In the genomic region with DNA sequence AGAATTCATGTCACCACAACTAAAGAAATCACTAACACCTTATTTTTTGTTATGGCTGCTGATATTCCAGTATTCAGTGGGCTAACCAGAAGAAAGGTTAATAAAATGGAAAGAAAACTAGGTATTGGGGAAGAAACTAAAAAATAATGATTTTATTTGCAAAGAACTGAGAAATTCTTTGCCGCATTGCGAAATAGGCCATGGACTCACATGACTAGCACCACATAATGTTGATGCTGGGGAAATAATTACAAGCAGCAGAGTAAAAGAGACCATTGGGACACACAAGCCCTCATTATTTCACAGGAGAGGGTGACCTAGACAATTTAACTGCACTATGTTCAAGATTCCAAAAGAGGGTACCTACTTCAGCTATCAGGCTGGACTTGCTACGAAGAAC, we compare ENCODE assay signal across 22 cellular contexts.
"Had no signal": no experiment of that assay in that cellular context is flagged by ENCODE, and none has a peak within 500 bp of the region (broad histone marks: within the 10 kb centered on the region; RNA-seq: fewer than 3 reads in every experiment).

No MANE protein-coding gene starts in this region.

- H3K4me1 ChIP-seq: gastrocnemius medialis, lower lobe of right lung, psoas muscle, stomach, thyroid gland, vagina had no signal

- ATAC-seq: gastrocnemius medialis; left ventricle myocardium superior; lower lobe of right lung; natural killer cell; psoas muscle; sciatic nerve; stimulated activated effector memory CD8-positive, alpha-beta T cell treated with anti-CD3 and anti-CD28 coated beads, Interleukin-12 subunit alpha, Interleukin-12 subunit beta, amount 100 ng/mL, for 72 hours had no signal

- H3K36me3 ChIP-seq: gastrocnemius medialis, lower lobe of right lung, ovary, stomach, thyroid gland, vagina had no signal

- H3K4me2 ChIP-seq: smooth muscle cell had no signal

- H3K4me3 ChIP-seq: dorsolateral prefrontal cortex, gastrocnemius medialis, lower lobe of right lung, ovary, psoas muscle, smooth muscle cell, stomach, thyroid gland, vagina had no signal

- DNase-seq: dorsolateral prefrontal cortex; effector CD4-positive, alpha-beta T cell; gastrocnemius medialis; head of caudate nucleus; left ventricle myocardium superior; lower lobe of right lung; natural killer cell; occipital lobe; ovary; posterior cingulate gyrus; psoas muscle; stimulated activated CD4-positive, alpha-beta T cell treated with anti-CD3 and anti-CD28 coated beads, Interleukin-12 subunit alpha, Interleukin-12 subunit beta, amount 100 ng/mL, for 4 hours; stimulated activated CD4-positive, alpha-beta T cell treated with anti-CD3 and anti-CD28 coated beads, Interleukin-1b, Interleukin-23, amount 100 ng/mL, for 48 hours; stimulated activated CD4-positive, alpha-beta T cell treated with anti-CD3 and anti-CD28 coated beads, Interleukin-4, amount 100 ng/mL, for 24 hours; stimulated activated naive CD4-positive, alpha-beta T cell treated with Interleukin-2 at 50 U/mL for 16 hours; stomach; thyroid gland; trophoblast cell had no signal

- H3K9me3 ChIP-seq: gastrocnemius medialis, lower lobe of right lung, ovary, psoas muscle, stomach, thyroid gland, vagina had no signal

- H3K27ac ChIP-seq: dorsolateral prefrontal cortex, gastrocnemius medialis, lower lobe of right lung, ovary, psoas muscle, stomach, thyroid gland, vagina had no signal

- H3K27me3 ChIP-seq: dorsolateral prefrontal cortex, gastrocnemius medialis, ovary, stomach, thyroid gland, vagina had no signal
